1 cellular context compared by ENCODE assay signal in the genomic region with DNA sequence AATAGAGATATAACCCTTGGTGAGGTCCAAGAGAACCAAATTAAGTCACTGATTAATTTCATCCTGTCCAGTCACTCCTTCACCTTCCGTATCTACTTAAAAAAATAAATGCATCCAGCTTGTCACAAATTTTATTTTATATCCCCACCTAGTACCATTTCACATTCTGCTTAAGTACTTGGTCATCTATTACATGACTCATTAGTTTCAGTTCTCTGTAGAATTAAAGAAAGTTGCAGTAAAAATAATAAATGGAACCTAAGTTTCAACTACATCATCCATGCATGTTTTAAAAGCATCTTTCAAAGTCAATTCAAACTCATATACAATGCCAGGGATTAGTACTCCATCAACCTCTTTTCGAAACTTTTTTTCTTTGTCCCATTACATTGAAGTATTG.
TF ChIP-seq lines count a peak whose summit lies in the region.

No MANE protein-coding gene starts in this region.

TF ChIP-seq in GM23338, 12 proteins besides CTCF, POLR2A, EP300 and RAD21 (continued from another document):
- TF ChIP-seq, protein P1, sequence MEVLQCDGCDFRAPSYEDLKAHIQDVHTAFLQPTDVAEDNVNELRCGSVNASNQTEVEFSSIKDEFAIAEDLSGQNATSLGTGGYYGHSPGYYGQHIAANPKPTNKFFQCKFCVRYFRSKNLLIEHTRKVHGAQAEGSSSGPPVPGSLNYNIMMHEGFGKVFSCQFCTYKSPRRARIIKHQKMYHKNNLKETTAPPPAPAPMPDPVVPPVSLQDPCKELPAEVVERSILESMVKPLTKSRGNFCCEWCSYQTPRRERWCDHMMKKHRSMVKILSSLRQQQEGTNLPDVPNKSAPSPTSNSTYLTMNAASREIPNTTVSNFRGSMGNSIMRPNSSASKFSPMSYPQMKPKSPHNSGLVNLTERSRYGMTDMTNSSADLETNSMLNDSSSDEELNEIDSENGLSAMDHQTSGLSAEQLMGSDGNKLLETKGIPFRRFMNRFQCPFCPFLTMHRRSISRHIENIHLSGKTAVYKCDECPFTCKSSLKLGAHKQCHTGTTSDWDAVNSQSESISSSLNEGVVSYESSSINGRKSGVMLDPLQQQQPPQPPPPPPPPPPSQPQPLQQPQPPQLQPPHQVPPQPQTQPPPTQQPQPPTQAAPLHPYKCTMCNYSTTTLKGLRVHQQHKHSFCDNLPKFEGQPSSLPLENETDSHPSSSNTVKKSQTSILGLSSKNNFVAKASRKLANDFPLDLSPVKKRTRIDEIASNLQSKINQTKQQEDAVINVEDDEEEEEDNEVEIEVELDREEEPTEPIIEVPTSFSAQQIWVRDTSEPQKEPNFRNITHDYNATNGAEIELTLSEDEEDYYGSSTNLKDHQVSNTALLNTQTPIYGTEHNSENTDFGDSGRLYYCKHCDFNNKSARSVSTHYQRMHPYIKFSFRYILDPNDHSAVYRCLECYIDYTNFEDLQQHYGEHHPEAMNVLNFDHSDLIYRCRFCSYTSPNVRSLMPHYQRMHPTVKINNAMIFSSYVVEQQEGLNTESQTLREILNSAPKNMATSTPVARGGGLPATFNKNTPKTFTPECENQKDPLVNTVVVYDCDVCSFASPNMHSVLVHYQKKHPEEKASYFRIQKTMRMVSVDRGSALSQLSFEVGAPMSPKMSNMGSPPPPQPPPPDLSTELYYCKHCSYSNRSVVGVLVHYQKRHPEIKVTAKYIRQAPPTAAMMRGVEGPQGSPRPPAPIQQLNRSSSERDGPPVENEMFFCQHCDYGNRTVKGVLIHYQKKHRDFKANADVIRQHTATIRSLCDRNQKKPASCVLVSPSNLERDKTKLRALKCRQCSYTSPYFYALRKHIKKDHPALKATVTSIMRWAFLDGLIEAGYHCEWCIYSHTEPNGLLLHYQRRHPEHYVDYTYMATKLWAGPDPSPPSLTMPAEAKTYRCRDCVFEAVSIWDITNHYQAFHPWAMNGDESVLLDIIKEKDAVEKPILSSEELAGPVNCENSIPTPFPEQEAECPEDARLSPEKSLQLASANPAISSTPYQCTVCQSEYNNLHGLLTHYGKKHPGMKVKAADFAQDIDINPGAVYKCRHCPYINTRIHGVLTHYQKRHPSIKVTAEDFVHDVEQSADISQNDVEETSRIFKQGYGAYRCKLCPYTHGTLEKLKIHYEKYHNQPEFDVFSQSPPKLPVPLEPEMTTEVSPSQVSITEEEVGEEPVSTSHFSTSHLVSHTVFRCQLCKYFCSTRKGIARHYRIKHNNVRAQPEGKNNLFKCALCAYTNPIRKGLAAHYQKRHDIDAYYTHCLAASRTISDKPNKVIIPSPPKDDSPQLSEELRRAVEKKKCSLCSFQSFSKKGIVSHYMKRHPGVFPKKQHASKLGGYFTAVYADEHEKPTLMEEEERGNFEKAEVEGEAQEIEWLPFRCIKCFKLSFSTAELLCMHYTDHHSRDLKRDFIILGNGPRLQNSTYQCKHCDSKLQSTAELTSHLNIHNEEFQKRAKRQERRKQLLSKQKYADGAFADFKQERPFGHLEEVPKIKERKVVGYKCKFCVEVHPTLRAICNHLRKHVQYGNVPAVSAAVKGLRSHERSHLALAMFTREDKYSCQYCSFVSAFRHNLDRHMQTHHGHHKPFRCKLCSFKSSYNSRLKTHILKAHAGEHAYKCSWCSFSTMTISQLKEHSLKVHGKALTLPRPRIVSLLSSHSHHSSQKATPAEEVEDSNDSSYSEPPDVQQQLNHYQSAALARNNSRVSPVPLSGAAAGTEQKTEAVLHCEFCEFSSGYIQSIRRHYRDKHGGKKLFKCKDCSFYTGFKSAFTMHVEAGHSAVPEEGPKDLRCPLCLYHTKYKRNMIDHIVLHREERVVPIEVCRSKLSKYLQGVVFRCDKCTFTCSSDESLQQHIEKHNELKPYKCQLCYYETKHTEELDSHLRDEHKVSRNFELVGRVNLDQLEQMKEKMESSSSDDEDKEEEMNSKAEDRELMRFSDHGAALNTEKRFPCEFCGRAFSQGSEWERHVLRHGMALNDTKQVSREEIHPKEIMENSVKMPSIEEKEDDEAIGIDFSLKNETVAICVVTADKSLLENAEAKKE (CRISPR knock-in tag; IDR thresholded peaks at IDR 0.05), result no peak
- TF ChIP-seq ZNF114 (CRISPR knock-in tag; IDR thresholded peaks at IDR 0.05) (no peak), EZH2phosphoT487 (IDR thresholded peaks at IDR 0.05; ENCODE audit: unreplicated experiment) (no peak), CREB1 (CRISPR knock-in tag; IDR thresholded peaks at IDR 0.05; ENCODE audit: low read depth) (no peak)
